16 cellular contexts compared by ENCODE assay signal in genomic region chr2:102197389-102198137, GRCh38. TPM values are rescaled to one million over a fixed set of nuclear protein-coding genes. Genes with fewer than 3 reads are reported as not detected.
"Had no signal": no experiment of that assay in that cellular context is flagged by ENCODE, and none has a peak within 500 bp of the region (broad histone marks: within the 10 kb centered on the region; RNA-seq: fewer than 3 reads in every experiment).

No MANE protein-coding gene starts in this region.

- H3K36me3 ChIP-seq: esophagus muscularis mucosa, lower lobe of right lung, neutrophil had no signal

- H3K4me3 Mint-ChIP-seq: naive B cell; T-helper 2 cell treated with Interferon-gamma antibody and Interleukin-4, amounts not matched to agents 5 μg/mL and 100 μg/mL, for 36 hours had no signal

- H3K4me1 ChIP-seq: esophagus muscularis mucosa, lower lobe of right lung had no signal

- H3K27ac ChIP-seq: dorsolateral prefrontal cortex, esophagus muscularis mucosa, lower lobe of right lung, neutrophil had no signal

- H3K27ac Mint-ChIP-seq: naive B cell; T-helper 2 cell treated with Interferon-gamma antibody and Interleukin-4, amounts not matched to agents 5 μg/mL and 100 μg/mL, for 36 hours had no signal

- H3K36me3 Mint-ChIP-seq: naive B cell had no signal

- H3K9me3 Mint-ChIP-seq: naive B cell; T-helper 2 cell treated with Interferon-gamma antibody and Interleukin-4, amounts not matched to agents 5 μg/mL and 100 μg/mL, for 36 hours had no signal

- H3K4me3 ChIP-seq: dorsolateral prefrontal cortex, esophagus muscularis mucosa, lower lobe of right lung had no signal

- DNase-seq: activated CD4-positive, alpha-beta T cell treated with anti-CD3 and anti-CD28 coated beads, Interleukin-2, amount 50 U/mL, for 48 hours; activated CD8-positive, alpha-beta memory T cell treated with anti-CD3 and anti-CD28 coated beads, Interleukin-2, amount 50 U/mL, for 4 hours; activated naive CD4-positive, alpha-beta T cell treated with Interleukin-2 at 50 U/mL for 16 hours; anterior cingulate cortex; dorsolateral prefrontal cortex; left cardiac atrium; lower lobe of right lung; naive B cell; retina; stimulated activated CD4-positive, alpha-beta T cell treated with anti-CD3 and anti-CD28 coated beads, Interleukin-15, amount 100 ng/mL, for 24 hours; stimulated activated CD4-positive, alpha-beta T cell treated with anti-CD3 and anti-CD28 coated beads, Interleukin-4, amount 100 ng/mL, for 24 hours had no signal

- ATAC-seq: activated CD4-positive, CD25-positive, alpha-beta regulatory T cell treated with anti-CD3 and anti-CD28 coated beads, Interleukin-2, amount 50 U/mL, for 24 hours; left cardiac atrium; lower lobe of right lung had no signal

- H3K27me3 ChIP-seq: esophagus muscularis mucosa, neutrophil had no signal

- H3K4me1 Mint-ChIP-seq: naive B cell had no signal

- H3K9me3 ChIP-seq: esophagus muscularis mucosa, lower lobe of right lung, neutrophil had no signal

RNA-seq across cellular contexts. Expression of gene IL1RL2, which starts 10.7 kb away (rescaled TPM):
- total RNA-seq: lower lobe of right lung, skeletal muscle tissue had no signal
